In the genomic region with DNA sequence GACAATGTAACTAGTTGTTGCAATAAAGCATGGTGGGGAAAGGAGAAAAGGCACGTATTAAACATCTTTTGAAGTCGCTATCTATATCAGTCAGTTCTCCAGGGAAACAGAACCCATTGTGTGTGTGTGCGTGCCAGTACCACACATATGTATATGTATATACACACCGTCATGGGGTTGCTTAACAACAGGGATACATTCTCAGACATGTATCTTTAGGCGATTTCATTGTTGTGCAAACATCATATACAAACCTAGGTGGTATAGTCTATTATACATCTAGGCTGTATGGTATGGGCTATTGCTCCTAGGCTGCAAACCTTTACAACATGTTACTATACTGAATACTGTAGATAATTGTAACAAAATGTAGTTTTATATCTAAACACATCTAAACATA, we compare ENCODE assay signal across 14 cellular contexts. TPM values are rescaled to one million over a fixed set of nuclear protein-coding genes. Genes with fewer than 3 reads are reported as not detected.
A peak's percentile ranks its signal among the peaks of the same experiment; 100 is the strongest.
DNase-seq lines count a peak whose midpoint lies in the region; ATAC-seq and TF ChIP-seq lines count a peak whose summit lies in the region.
"Had no signal": no experiment of that assay in that cellular context is flagged by ENCODE, and none has a peak within 500 bp of the region (broad histone marks: within the 10 kb centered on the region; RNA-seq: fewer than 3 reads in every experiment).

No MANE protein-coding gene starts in this region.

- no peak for TF ChIP-seq CTCF in neural crest cell (conservative IDR thresholded peaks at IDR 0.05)

- H3K9me3 Mint-ChIP-seq in activated T-cell treated with anti-CD3 and anti-CD28 coated beads, Interleukin-2, amount 50 U/mL, for 72 hours: no peaks in the 10 kb centered on the region
- H3K9me3 Mint-ChIP-seq in neural crest cell: no peaks in the 10 kb centered on the region
- H3K9me3 Mint-ChIP-seq: stimulated activated naive B cell treated with anti-CD40 and anti-IgM and Interleukin-4, amounts not matched to agents 10 μg/mL and 1 μg/mL and 100 μg/mL, for 72 hours had no signal

- peak overlapping the region; percentile 84 to 100 for H3K4me3 Mint-ChIP-seq in activated T-cell treated with anti-CD3 and anti-CD28 coated beads, Interleukin-2, amount 50 U/mL, for 72 hours
- peak overlapping the region; percentile 73 for H3K4me3 Mint-ChIP-seq in neural crest cell

- no peak for DNase-seq in activated T-cell treated with anti-CD3 and anti-CD28 coated beads, Interleukin-2, amount 50 U/mL, for 72 hours
- no peak for DNase-seq in activated T-cell treated with anti-CD3 and anti-CD28 coated beads for 4 hours
- peak; percentile 40 for DNase-seq in amniotic epithelial cell (ENCODE audit: low read depth)
- no peak for DNase-seq in neural crest cell (ENCODE audit: low read depth, low spot score)
- DNase-seq in MG63: no peak
- DNase-seq: GOT3; NCI-H1436 treated with DMSO at 0.1 percent for 48 hours; stimulated activated CD4-positive, alpha-beta T cell treated with anti-CD3 and anti-CD28 coated beads, Interleukin-4, amount 100 ng/mL, for 24 hours; stimulated activated naive B cell treated with anti-CD40 and anti-IgM and Interleukin-4, amounts not matched to agents 10 μg/mL and 1 μg/mL and 100 μg/mL, for 72 hours had no signal

- H3K36me3 Mint-ChIP-seq in activated T-cell treated with anti-CD3 and anti-CD28 coated beads, Interleukin-2, amount 50 U/mL, for 72 hours (ENCODE audit: insufficient read depth in 2 of 2): peaks cover 0 to 2% of the 10 kb centered on the region in 2 donors
- H3K36me3 Mint-ChIP-seq in neural crest cell (ENCODE audit: low read depth): no peaks in the 10 kb centered on the region

- no peaks in the 10 kb centered on the region for H3K9me3 ChIP-seq in HUES64 (ENCODE audit: insufficient read depth, low read depth, low read length)
- no peaks in the 10 kb centered on the region for H3K9me3 ChIP-seq in MG63
- H3K9me3 ChIP-seq: right atrium auricular region had no signal

- H3K27ac ChIP-seq in HUES64 (ENCODE audit: low read depth, low read length): no peak overlapping the region
- H3K27ac ChIP-seq: right atrium auricular region had no signal

- peaks cover 22% of the 10 kb centered on the region for H3K4me1 ChIP-seq in HUES64 (ENCODE audit: insufficient read depth, low read length)

- H3K36me3 ChIP-seq in HUES64 (ENCODE audit: insufficient read depth, low read length) (no peaks in the 10 kb centered on the region), MG63 (no peaks in the 10 kb centered on the region)
- H3K36me3 ChIP-seq: right atrium auricular region had no signal

- H3K27ac Mint-ChIP-seq in activated T-cell treated with anti-CD3 and anti-CD28 coated beads, Interleukin-2, amount 50 U/mL, for 72 hours: no peak overlapping the region
- H3K27ac Mint-ChIP-seq in neural crest cell (ENCODE audit: unreplicated experiment): no peak overlapping the region

- H3K27me3 ChIP-seq in HUES64 (ENCODE audit: insufficient read depth, low read length) (peaks cover 98% of the 10 kb centered on the region), MG63 (no peaks in the 10 kb centered on the region)

- H3K4me1 Mint-ChIP-seq in activated T-cell treated with anti-CD3 and anti-CD28 coated beads, Interleukin-2, amount 50 U/mL, for 72 hours (ENCODE audit: low read depth): peaks cover 15% of the 10 kb centered on the region
- peaks cover 13% of the 10 kb centered on the region for H3K4me1 Mint-ChIP-seq in neural crest cell

- no peak for ATAC-seq in activated T-cell treated with anti-CD3 and anti-CD28 coated beads, Interleukin-2, amount 50 U/mL, for 72 hours (replicated peaks in 1 of 2)
- no peak for ATAC-seq in HG02798 (IDR thresholded peaks at IDR 0.05; ENCODE audit: poor library complexity, unreplicated experiment)
- no peak for ATAC-seq in GM18867 (IDR thresholded peaks at IDR 0.05; ENCODE audit: unreplicated experiment)
- ATAC-seq: stimulated activated naive B cell treated with anti-CD40 and anti-IgM and Interleukin-4, amounts not matched to agents 10 μg/mL and 1 μg/mL and 100 μg/mL, for 72 hours had no signal

- peak overlapping the region; percentile 69; the same call in 1 of the 2 replicates for H3K4me3 ChIP-seq in HUES64 (ENCODE audit: low read length)
- H3K4me3 ChIP-seq in MG63: no peak overlapping the region
- H3K4me3 ChIP-seq: right atrium auricular region had no signal

- no peak overlapping the region for H3K9ac ChIP-seq in HUES64 (ENCODE audit: low read depth, low read length)

- WGBS in HUES64: 74% methylated on average over 3 of the region's 5 CpGs

- H3K27me3 Mint-ChIP-seq in activated T-cell treated with anti-CD3 and anti-CD28 coated beads, Interleukin-2, amount 50 U/mL, for 72 hours (ENCODE audit: low read depth): peaks cover 63% of the 10 kb centered on the region
- H3K27me3 Mint-ChIP-seq in neural crest cell (ENCODE audit: low read depth): peaks cover 88% of the 10 kb centered on the region

RNA-seq across cellular contexts. Expression of gene CDKN2B-AS1, which starts 2.3 kb away (rescaled TPM):
- total RNA-seq in activated T-cell treated with anti-CD3 and anti-CD28 coated beads, Interleukin-2, amount 50 U/mL, for 72 hours: 1 to 10 TPM in 1 of 2 donors, under 1 TPM in 1; 0.70 to 1.0 TPM
- not detected for polyA plus RNA-seq in HUES64 (2013, experiment 1 of 2)
- not detected for polyA plus RNA-seq in HUES64 (2013, experiment 2 of 2)
- total RNA-seq in neural crest cell: 0.21 TPM in 1 of 2 replicates, not detected in the other
- not detected in 2 replicates for total RNA-seq in MG63 (2014; rRNA removed; shearing (Covaris generic); ENCODE audit: low replicate concordance)
- total RNA-seq: Daoy, right atrium auricular region had no signal

RNA-seq across cellular contexts. Expression of gene CDKN2A, which starts 2.7 kb away (rescaled TPM):
- total RNA-seq in activated T-cell treated with anti-CD3 and anti-CD28 coated beads, Interleukin-2, amount 50 U/mL, for 72 hours: 1 to 10 TPM; 2.8 to 5.0 TPM
- polyA plus RNA-seq in HUES64 (2013, experiment 1 of 2): 0.35 TPM
- not detected for polyA plus RNA-seq in HUES64 (2013, experiment 2 of 2)
- 0.68 TPM in 1 of 2 replicates, not detected in the other for total RNA-seq in neural crest cell
- total RNA-seq in MG63 (2014; rRNA removed; shearing (Covaris generic); ENCODE audit: low replicate concordance): not detected in 2 replicates
- total RNA-seq: Daoy had no signal

RNA-seq across cellular contexts. Expression of gene CDKN2B, which starts 12.2 kb away (rescaled TPM):
- total RNA-seq in activated T-cell treated with anti-CD3 and anti-CD28 coated beads, Interleukin-2, amount 50 U/mL, for 72 hours: 1 to 10 TPM in 1 of 2 donors, not detected in 1; 1.3 TPM
- 0.40 TPM for polyA plus RNA-seq in HUES64 (2013, experiment 1 of 2)
- polyA plus RNA-seq in HUES64 (2013, experiment 2 of 2): 0.51 TPM
- not detected in 2 replicates for total RNA-seq in neural crest cell
- total RNA-seq in MG63 (2014; rRNA removed; shearing (Covaris generic); ENCODE audit: low replicate concordance): not detected in 2 replicates
- total RNA-seq: Daoy had no signal
